Comparison of ENCODE assay signal across 16 cellular contexts in genomic region chr2:189304360-189304759, GRCh38.
DNase-seq lines count a peak whose midpoint lies in the region; ATAC-seq and TF ChIP-seq lines count a peak whose summit lies in the region.
"Had no signal": no experiment of that assay in that cellular context is flagged by ENCODE, and none has a peak within 500 bp of the region (broad histone marks: within the 10 kb centered on the region; RNA-seq: fewer than 3 reads in every experiment).

No MANE protein-coding gene starts in this region.

- no peaks in the 10 kb centered on the region for H3K36me3 ChIP-seq in GM23338 (ENCODE audit: insufficient read depth)
- H3K36me3 ChIP-seq in MG63, result no peaks in the 10 kb centered on the region; the same call in 1 of the 2 replicates
- H3K36me3 ChIP-seq: WERI-Rb-1 had no signal

- H3K9me3 ChIP-seq in MG63, result no peaks in the 10 kb centered on the region; the same call in 1 of the 2 replicates

- no peaks in the 10 kb centered on the region for H3F3A ChIP-seq in GM23338 (replicated peaks; ENCODE audit: low read depth)

- no peaks in the 10 kb centered on the region for H3K4me1 Mint-ChIP-seq in GM23338
- H3K4me1 Mint-ChIP-seq in WTC11, result 0 out of 2 replicates have a peak, but pooled peaks cover 3% of the 10 kb centered on the region
- peaks cover 27 to 75% (median 72%) of the 10 kb centered on the region in 4 donors for H3K4me1 Mint-ChIP-seq in naive thymus-derived CD8-positive, alpha-beta T cell

- H3K27me3 Mint-ChIP-seq in GM23338 (ENCODE audit: insufficient read depth, low read depth, poor library complexity), result no peaks in the 10 kb centered on the region
- no peaks in the 10 kb centered on the region for H3K27me3 Mint-ChIP-seq in WTC11 (ENCODE audit: low read depth)
- no peaks in the 10 kb centered on the region for H3K27me3 Mint-ChIP-seq in naive thymus-derived CD8-positive, alpha-beta T cell
- H3K27me3 Mint-ChIP-seq: progenitor cell of endocrine pancreas had no signal

- H3K4me3 ChIP-seq in GM23338, result no peak overlapping the region
- no peak overlapping the region for H3K4me3 ChIP-seq in MG63
- H3K4me3 ChIP-seq: GM12878 had no signal

- no peak overlapping the region for H3K27ac ChIP-seq in GM23338 (ENCODE audit: low read depth)
- H3K27ac ChIP-seq in foreskin keratinocyte, result no peak overlapping the region
- H3K27ac ChIP-seq: WERI-Rb-1 had no signal

- H3K9me3 Mint-ChIP-seq in GM23338 (no peaks in the 10 kb centered on the region), WTC11 (no peaks in the 10 kb centered on the region)
- H3K9me3 Mint-ChIP-seq in naive thymus-derived CD8-positive, alpha-beta T cell, result peaks cover 0 to 3% (median 0%) of the 10 kb centered on the region in 9 donors

- ATAC-seq in GM23338 (no peak), WTC11 (peak; percentile 47; the same call in 1 of the 2 replicates), HG03378 (IDR thresholded peaks at IDR 0.05; ENCODE audit: unreplicated experiment) (no peak), foreskin keratinocyte (no peak)
- peak; percentile 89 for ATAC-seq in naive thymus-derived CD8-positive, alpha-beta T cell
- ATAC-seq: GM12878, Right ventricle myocardium inferior had no signal

- H3K27ac Mint-ChIP-seq in GM23338 (no peak overlapping the region), WTC11 (no peak overlapping the region)
- peak overlapping the region; percentile 79 to 91 (median 86) for H3K27ac Mint-ChIP-seq in naive thymus-derived CD8-positive, alpha-beta T cell
- H3K27ac Mint-ChIP-seq: progenitor cell of endocrine pancreas had no signal

- no peaks in the 10 kb centered on the region for H3K79me2 ChIP-seq in GM23338 (replicated peaks; ENCODE audit: insufficient read depth)

- H3K4me3 Mint-ChIP-seq in GM23338 (no peak overlapping the region), WTC11 (no peak overlapping the region)
- H3K4me3 Mint-ChIP-seq in naive thymus-derived CD8-positive, alpha-beta T cell, result peak overlapping the region; percentile 29 to 71 (median 61)

- H3K9me2 ChIP-seq in GM23338 (ENCODE audit: insufficient read depth), result no peaks in the 10 kb centered on the region

- no peak overlapping the region for H3K4me2 ChIP-seq in GM23338

- DNase-seq in GM23338 (ENCODE audit: low spot score) (no peak), WTC11 (ENCODE audit: low spot score) (no peak), NOMO-1 treated with dmso at 0.1 percent for 144 hours (lab: John Stamatoyannopoulos, UW; ENCODE audit: unreplicated experiment) (no peak), MG63 (no peak), foreskin keratinocyte (no peak)
- DNase-seq in activated T-helper 9 cell treated with anti-CD3 and anti-CD28 coated beads, Interleukin-2, amount 50 U/mL, for 16 hours (ENCODE audit: low read depth), result peak; percentile 13
- DNase-seq in naive thymus-derived CD8-positive, alpha-beta T cell, result peak in 9 of 10 donors; percentile 20 to 74 (median 46)
- DNase-seq: anterior cingulate cortex, foreskin melanocyte, Karpas-422, NCI-H2029 treated with DMSO at 0.1 percent for 48 hours, WERI-Rb-1 had no signal

- H4K20me1 ChIP-seq in GM23338 (replicated peaks; ENCODE audit: insufficient read depth), result no peaks in the 10 kb centered on the region

- H3K36me3 Mint-ChIP-seq in GM23338 (ENCODE audit: low read depth) (no peaks in the 10 kb centered on the region), WTC11 (no peaks in the 10 kb centered on the region)
- no peaks in the 10 kb centered on the region for H3K36me3 Mint-ChIP-seq in naive thymus-derived CD8-positive, alpha-beta T cell

- POLR2A ChIA-PET in WTC11 (lab: Charles Lee), result no interaction called here
- POLR2A ChIA-PET in naive thymus-derived CD8-positive, alpha-beta T cell (lab: Charles Lee), result interaction anchor here (1.5 kb wide), 1 partner anchor 136 kb away, joined by 8 read pairs; the partner anchor contains the start of gene WDR75

- 0 out of 2 replicates have a peak overlapping the region, but pooled peaks have one; percentile 15 for H2AFZ ChIP-seq in GM23338

- H3K27me3 ChIP-seq in GM23338 (ENCODE audit: insufficient read depth), result no peaks in the 10 kb centered on the region
- no peaks in the 10 kb centered on the region for H3K27me3 ChIP-seq in MG63
- no peaks in the 10 kb centered on the region for H3K27me3 ChIP-seq in foreskin keratinocyte

- TF ChIP-seq CTCF in GM23338 (conservative IDR thresholded peaks at IDR 0.05; ENCODE audit: low read depth in 2 of 2) (no peak), WTC11 (IDR thresholded peaks at IDR 0.05) (no peak), foreskin keratinocyte (conservative IDR thresholded peaks at IDR 0.05) (no peak)

- H3K4me1 ChIP-seq in GM23338 (ENCODE audit: insufficient read depth) (no peaks in the 10 kb centered on the region), foreskin keratinocyte (peaks cover 6% of the 10 kb centered on the region)

- CTCF ChIA-PET in WTC11 (lab: Charles Lee), result interaction anchor here (1.4 kb wide), 1 partner anchor 162 kb away, joined by 4 read pairs; no protein-coding TSS in a partner anchor

TF ChIP-seq in WTC11, 78 proteins besides CTCF, POLR2A, EP300 and RAD21 (continues in another document):
- no peak for TF ChIP-seq NR3C1 (CRISPR knock-in tag; conservative IDR thresholded peaks at IDR 0.05; ENCODE audit: low read depth)
- TF ChIP-seq GABPB1 (CRISPR knock-in tag; IDR thresholded peaks at IDR 0.05), result no peak
- TF ChIP-seq, protein P1, sequence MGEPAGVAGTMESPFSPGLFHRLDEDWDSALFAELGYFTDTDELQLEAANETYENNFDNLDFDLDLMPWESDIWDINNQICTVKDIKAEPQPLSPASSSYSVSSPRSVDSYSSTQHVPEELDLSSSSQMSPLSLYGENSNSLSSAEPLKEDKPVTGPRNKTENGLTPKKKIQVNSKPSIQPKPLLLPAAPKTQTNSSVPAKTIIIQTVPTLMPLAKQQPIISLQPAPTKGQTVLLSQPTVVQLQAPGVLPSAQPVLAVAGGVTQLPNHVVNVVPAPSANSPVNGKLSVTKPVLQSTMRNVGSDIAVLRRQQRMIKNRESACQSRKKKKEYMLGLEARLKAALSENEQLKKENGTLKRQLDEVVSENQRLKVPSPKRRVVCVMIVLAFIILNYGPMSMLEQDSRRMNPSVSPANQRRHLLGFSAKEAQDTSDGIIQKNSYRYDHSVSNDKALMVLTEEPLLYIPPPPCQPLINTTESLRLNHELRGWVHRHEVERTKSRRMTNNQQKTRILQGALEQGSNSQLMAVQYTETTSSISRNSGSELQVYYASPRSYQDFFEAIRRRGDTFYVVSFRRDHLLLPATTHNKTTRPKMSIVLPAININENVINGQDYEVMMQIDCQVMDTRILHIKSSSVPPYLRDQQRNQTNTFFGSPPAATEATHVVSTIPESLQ (CRISPR knock-in tag; IDR thresholded peaks at IDR 0.05), result no peak
- no peak for TF ChIP-seq ATF3 (CRISPR knock-in tag; conservative IDR thresholded peaks at IDR 0.05)
- TF ChIP-seq NR1H2 (CRISPR knock-in tag; IDR thresholded peaks at IDR 0.05), result no peak
- TF ChIP-seq, protein P2, sequence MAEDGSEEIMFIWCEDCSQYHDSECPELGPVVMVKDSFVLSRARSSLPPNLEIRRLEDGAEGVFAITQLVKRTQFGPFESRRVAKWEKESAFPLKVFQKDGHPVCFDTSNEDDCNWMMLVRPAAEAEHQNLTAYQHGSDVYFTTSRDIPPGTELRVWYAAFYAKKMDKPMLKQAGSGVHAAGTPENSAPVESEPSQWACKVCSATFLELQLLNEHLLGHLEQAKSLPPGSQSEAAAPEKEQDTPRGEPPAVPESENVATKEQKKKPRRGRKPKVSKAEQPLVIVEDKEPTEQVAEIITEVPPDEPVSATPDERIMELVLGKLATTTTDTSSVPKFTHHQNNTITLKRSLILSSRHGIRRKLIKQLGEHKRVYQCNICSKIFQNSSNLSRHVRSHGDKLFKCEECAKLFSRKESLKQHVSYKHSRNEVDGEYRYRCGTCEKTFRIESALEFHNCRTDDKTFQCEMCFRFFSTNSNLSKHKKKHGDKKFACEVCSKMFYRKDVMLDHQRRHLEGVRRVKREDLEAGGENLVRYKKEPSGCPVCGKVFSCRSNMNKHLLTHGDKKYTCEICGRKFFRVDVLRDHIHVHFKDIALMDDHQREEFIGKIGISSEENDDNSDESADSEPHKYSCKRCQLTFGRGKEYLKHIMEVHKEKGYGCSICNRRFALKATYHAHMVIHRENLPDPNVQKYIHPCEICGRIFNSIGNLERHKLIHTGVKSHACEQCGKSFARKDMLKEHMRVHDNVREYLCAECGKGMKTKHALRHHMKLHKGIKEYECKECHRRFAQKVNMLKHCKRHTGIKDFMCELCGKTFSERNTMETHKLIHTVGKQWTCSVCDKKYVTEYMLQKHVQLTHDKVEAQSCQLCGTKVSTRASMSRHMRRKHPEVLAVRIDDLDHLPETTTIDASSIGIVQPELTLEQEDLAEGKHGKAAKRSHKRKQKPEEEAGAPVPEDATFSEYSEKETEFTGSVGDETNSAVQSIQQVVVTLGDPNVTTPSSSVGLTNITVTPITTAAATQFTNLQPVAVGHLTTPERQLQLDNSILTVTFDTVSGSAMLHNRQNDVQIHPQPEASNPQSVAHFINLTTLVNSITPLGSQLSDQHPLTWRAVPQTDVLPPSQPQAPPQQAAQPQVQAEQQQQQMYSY (CRISPR knock-in tag; IDR thresholded peaks at IDR 0.05), result no peak
- TF ChIP-seq ZNF138 (CRISPR knock-in tag; conservative IDR thresholded peaks at IDR 0.05), result no peak
- no peak for TF ChIP-seq TEAD4 (CRISPR knock-in tag; IDR thresholded peaks at IDR 0.05)
- no peak for TF ChIP-seq NFYB (CRISPR knock-in tag; conservative IDR thresholded peaks at IDR 0.05; ENCODE audit: low read depth)
- TF ChIP-seq CDX4 (CRISPR knock-in tag; IDR thresholded peaks at IDR 0.05; ENCODE audit: borderline replicate concordance), result no peak
- TF ChIP-seq ZNF396 (CRISPR knock-in tag; IDR thresholded peaks at IDR 0.05; ENCODE audit: borderline replicate concordance), result no peak

Comparison
In these comparisons a context has a peak if more than half of its experiments do, and no peak if none do; other contexts are left out.
1. ATAC-seq: peak in WTC11 (single experiment) and naive thymus-derived CD8-positive, alpha-beta T cell (2 of 2); none in GM23338 (single experiment), HG03378 (single experiment) and foreskin keratinocyte (single experiment).
2. DNase-seq: peak in activated T-helper 9 cell treated with anti-CD3 and anti-CD28 coated beads, Interleukin-2, amount 50 U/mL, for 16 hours (single experiment) and naive thymus-derived CD8-positive, alpha-beta T cell (9 of 10); none in GM23338 (single experiment), WTC11 (single experiment), NOMO-1 treated with dmso at 0.1 percent for 144 hours (single experiment), MG63 (single experiment) and foreskin keratinocyte (0 of 2).
3. H3K27ac Mint-ChIP-seq: peak in naive thymus-derived CD8-positive, alpha-beta T cell (10 of 10); none in GM23338 (single experiment) and WTC11 (single experiment).
4. H3K4me3 Mint-ChIP-seq: peak in naive thymus-derived CD8-positive, alpha-beta T cell (10 of 10); none in GM23338 (single experiment) and WTC11 (single experiment).